Comparison of ENCODE assay signal across 10 cellular contexts in the genomic region with DNA sequence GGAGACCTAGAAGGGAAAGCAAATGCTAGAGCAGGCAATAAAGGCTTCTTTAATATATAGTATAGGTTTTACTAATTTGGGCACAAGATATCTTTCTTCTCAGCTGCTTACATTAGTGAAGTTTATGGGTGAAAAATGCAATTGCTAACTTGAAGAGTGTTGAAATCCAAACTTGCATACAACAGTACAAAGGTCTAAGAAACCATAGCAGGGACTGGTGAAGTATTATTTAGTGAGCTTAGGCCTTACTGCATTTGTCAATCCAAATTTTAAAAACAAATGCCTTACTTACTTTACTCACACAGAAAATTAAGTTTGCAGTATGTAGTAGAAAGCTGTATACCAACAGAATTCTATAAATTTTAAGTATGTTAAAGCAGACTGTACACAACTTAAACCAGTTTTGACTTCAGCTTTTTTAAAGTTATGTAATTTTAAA. TPM values are rescaled to one million over a fixed set of nuclear protein-coding genes. Genes with fewer than 3 reads are reported as not detected.
DNase-seq lines count a peak whose midpoint lies in the region; ATAC-seq and TF ChIP-seq lines count a peak whose summit lies in the region.
"Had no signal": no experiment of that assay in that cellular context is flagged by ENCODE, and none has a peak within 500 bp of the region (broad histone marks: within the 10 kb centered on the region; RNA-seq: fewer than 3 reads in every experiment).

No MANE protein-coding gene starts in this region.

- no peak overlapping the region for H2AFZ ChIP-seq in ACC112 (ENCODE audit: low read length, unreplicated experiment)

- no peaks in the 10 kb centered on the region for H3K9me3 Mint-ChIP-seq in central memory CD8-positive, alpha-beta T cell
- no peaks in the 10 kb centered on the region for H3K9me3 Mint-ChIP-seq in CD14-positive monocyte
- H3K9me3 Mint-ChIP-seq: dendritic cell treated with granulocyte-macrophage colony-stimulating factor and Interleukin-4, amounts not matched to agents 40 ng/mL and 50 ng/mL, for 4 days had no signal

- H3K36me3 Mint-ChIP-seq in central memory CD8-positive, alpha-beta T cell (ENCODE audit: insufficient read depth) = peaks cover 24% of the 10 kb centered on the region
- peaks cover 13 to 15% of the 10 kb centered on the region in 2 donors for H3K36me3 Mint-ChIP-seq in CD14-positive monocyte

- DNase-seq in central memory CD8-positive, alpha-beta T cell (ENCODE audit: low spot score in 2 of 2) = no peak
- DNase-seq in CD14-positive monocyte (ENCODE audit: low spot score) (no peak), nucleus accumbens (lab: John Stamatoyannopoulos, UW) (no peak), AG20443 (ENCODE audit: low spot score) (no peak)
- DNase-seq in activated effector memory CD4-positive, alpha-beta T cell treated with Interleukin-2 at 50 U/mL for 16 hours = no peak
- DNase-seq: Peyer's patch had no signal

- H3K9me3 ChIP-seq in HUES64 (ENCODE audit: insufficient read depth, low read depth, low read length) (no peaks in the 10 kb centered on the region), muscle layer of duodenum (ENCODE audit: control insufficient read depth in 1 of 2, low read length in 2 of 2) (no peaks in the 10 kb centered on the region)
- H3K9me3 ChIP-seq: Peyer's patch had no signal

- no peak for TF ChIP-seq CTCF in CD14-positive monocyte (IDR thresholded peaks at IDR 0.05)

- H3K4me1 ChIP-seq in ACC112 (ENCODE audit: control insufficient read depth, insufficient read depth, low read length, unreplicated experiment) (peaks cover 28% of the 10 kb centered on the region), HUES64 (ENCODE audit: insufficient read depth, low read length) (peaks cover 16% of the 10 kb centered on the region), muscle layer of duodenum (ENCODE audit: control insufficient read depth in 1 of 2, insufficient read depth in 2 of 2, low read length in 2 of 2) (peaks cover 8 to 35% of the 10 kb centered on the region in 2 donors)

- no peak overlapping the region for H3K27ac ChIP-seq in ACC112 (ENCODE audit: low read depth, low read length)
- H3K27ac ChIP-seq in HUES64 (ENCODE audit: low read depth, low read length) = no peak overlapping the region
- H3K27ac ChIP-seq in muscle layer of duodenum (ENCODE audit: low read length) = peak overlapping the region; percentile 91

- H3K36me3 ChIP-seq in ACC112 (ENCODE audit: insufficient read depth, low read length) (peaks cover 17% of the 10 kb centered on the region), HUES64 (ENCODE audit: insufficient read depth, low read length) (peaks cover 24% of the 10 kb centered on the region), muscle layer of duodenum (ENCODE audit: control insufficient read depth in 1 of 2, insufficient read depth in 2 of 2, low read length in 2 of 2) (peaks cover 0 to 10% of the 10 kb centered on the region in 2 donors)

- peaks cover 53% of the 10 kb centered on the region for H3K4me1 Mint-ChIP-seq in central memory CD8-positive, alpha-beta T cell
- peaks cover 27% of the 10 kb centered on the region for H3K4me1 Mint-ChIP-seq in CD14-positive monocyte

- intact Hi-C loops in CD14-positive monocyte (cut with micrococcal nuclease) = loop anchor here in 1 of 2 donors (10.0 kb wide), 1 partner anchor 51 kb away; no protein-coding TSS in a partner anchor

- H3K4me3 ChIP-seq in ACC112 (ENCODE audit: low read depth, low read length) (peak overlapping the region; percentile 87), HUES64 (ENCODE audit: low read length) (peak overlapping the region; percentile 97), muscle layer of duodenum (ENCODE audit: low read depth in 1 of 2, low read length in 2 of 2) (peak overlapping the region; percentile 89 to 97)

- H3K27ac Mint-ChIP-seq in central memory CD8-positive, alpha-beta T cell (ENCODE audit: low read depth) = peak overlapping the region; percentile 94
- H3K27ac Mint-ChIP-seq in CD14-positive monocyte = peak overlapping the region in 1 of 7 donors; percentile 0

- ATAC-seq in central memory CD8-positive, alpha-beta T cell (replicated peaks; ENCODE audit: extremely low read depth, poor library complexity, severe bottlenecking) = no peak

- no peaks in the 10 kb centered on the region for H3K27me3 Mint-ChIP-seq in central memory CD8-positive, alpha-beta T cell
- H3K27me3 Mint-ChIP-seq in CD14-positive monocyte (ENCODE audit: low read depth in 3 of 3) = peaks cover 0 to 2% (median 0%) of the 10 kb centered on the region in 3 donors
- H3K27me3 Mint-ChIP-seq: dendritic cell treated with granulocyte-macrophage colony-stimulating factor and Interleukin-4, amounts not matched to agents 40 ng/mL and 50 ng/mL, for 4 days had no signal

- H3K27me3 ChIP-seq in ACC112 (ENCODE audit: insufficient read depth, low read length) (no peaks in the 10 kb centered on the region), HUES64 (ENCODE audit: insufficient read depth, low read length) (no peaks in the 10 kb centered on the region), muscle layer of duodenum (ENCODE audit: low read depth, low read length) (no peaks in the 10 kb centered on the region)
- H3K27me3 ChIP-seq: Peyer's patch had no signal

- peak overlapping the region; percentile 12; the same call in 1 of the 2 replicates for H3K9ac ChIP-seq in HUES64 (ENCODE audit: low read depth, low read length)

- H3K79me2 ChIP-seq in ACC112 (ENCODE audit: control insufficient read depth, insufficient read depth, low read length, unreplicated experiment) = peaks cover 77% of the 10 kb centered on the region

- peak overlapping the region; percentile 38 for H3K4me3 Mint-ChIP-seq in central memory CD8-positive, alpha-beta T cell
- peak overlapping the region in 1 of 2 donors; percentile 11 for H3K4me3 Mint-ChIP-seq in CD14-positive monocyte

RNA-seq across cellular contexts. Expression of a gene that starts 1.4 kb away (rescaled TPM):
- polyA plus RNA-seq in HUES64 (2013, experiment 1 of 2) = 9.5 TPM
- 8.7 TPM for polyA plus RNA-seq in HUES64 (2013, experiment 2 of 2)
- 1 to 10 TPM; 2.8 to 5.1 TPM for polyA plus RNA-seq in CD14-positive monocyte

RNA-seq across cellular contexts. Expression of a gene that starts 2.1 kb away (rescaled TPM):
- polyA plus RNA-seq in HUES64 (2013, experiment 1 of 2) = 25.1 TPM
- 29.7 TPM for polyA plus RNA-seq in HUES64 (2013, experiment 2 of 2)
- polyA plus RNA-seq in CD14-positive monocyte = 1 to 10 TPM; 1.0 to 3.8 TPM
